ENCODE assay signal across 6 cellular contexts in genomic region chr19:57812975-57813820, GRCh38. TPM values are rescaled to one million over a fixed set of nuclear protein-coding genes. Genes with fewer than 3 reads are reported as not detected.
DNase-seq lines count a peak whose midpoint lies in the region; ATAC-seq and TF ChIP-seq lines count a peak whose summit lies in the region.
"Not testable (repeated sequence)": the region's sequence is repeated elsewhere in the genome, so short reads cannot be mapped to it uniquely, and the experiment has no call there.

No MANE protein-coding gene starts in this region.

- not testable (repeated sequence) for DNase-seq in Panc1 (ENCODE audit: low read depth, low spot score); activated naive CD4-positive, alpha-beta T cell treated with anti-CD3 and anti-CD28 coated beads, Interleukin-2, amount 10 ng/mL, durations not matched to agents 7 days and 5 days; epithelial cell of proximal tubule (ENCODE audit: low read depth); naive thymus-derived CD8-positive, alpha-beta T cell
- peak in 1 of 2 donors; percentile 41 for DNase-seq in suprapubic skin (ENCODE audit: low spot score in 2 of 2)

- BruUV-seq in Panc1 (replicated peaks; lab: Mats Ljungman, UMichigan): not testable (repeated sequence)

- not testable (repeated sequence) for H3F3A ChIP-seq in DOHH2 (ENCODE audit: control insufficient read depth, insufficient read depth)

- peak overlapping the region; percentile 72 for H3K4me2 ChIP-seq in DOHH2 (ENCODE audit: low read length)

- in situ Hi-C loops in Panc1 (cut with HindIII; ENCODE audit: low pct_unique_long_range_greater_than_20kb, low sequenced_read_pairs): not testable (repeated sequence)

- H3K9me3 Mint-ChIP-seq in activated naive CD4-positive, alpha-beta T cell treated with anti-CD3 and anti-CD28 coated beads, Interleukin-2, amount 10 ng/mL, durations not matched to agents 7 days and 5 days; naive thymus-derived CD8-positive, alpha-beta T cell: not testable (repeated sequence)

- not testable (repeated sequence) for TF ChIP-seq CTCF in DOHH2 (IDR thresholded peaks at IDR 0.05; ENCODE audit: low read depth, low read length, poor library complexity, severe bottlenecking); Panc1 (IDR thresholded peaks at IDR 0.05); epithelial cell of proximal tubule (conservative IDR thresholded peaks at IDR 0.05; ENCODE audit: low read depth, low read length); suprapubic skin (IDR thresholded peaks at IDR 0.05)

- H3K27me3 ChIP-seq in DOHH2 (ENCODE audit: control insufficient read depth, low read length); Panc1 (ENCODE audit: control insufficient read depth, insufficient read depth, low read length); suprapubic skin: not testable (repeated sequence)

- CTCF ChIA-PET in Panc1 (lab: Charles Lee): not testable (repeated sequence)
- CTCF ChIA-PET in activated naive CD4-positive, alpha-beta T cell treated with anti-CD3 and anti-CD28 coated beads, Interleukin-2, amount 10 ng/mL, durations not matched to agents 7 days and 5 days (lab: Charles Lee): interaction anchor here (1.1 kb wide), 1 partner anchor 8 kb away, joined by 3 read pairs; no protein-coding TSS in a partner anchor

- peak overlapping the region; percentile 94 for H3K4me3 Mint-ChIP-seq in activated naive CD4-positive, alpha-beta T cell treated with anti-CD3 and anti-CD28 coated beads, Interleukin-2, amount 10 ng/mL, durations not matched to agents 7 days and 5 days
- H3K4me3 Mint-ChIP-seq in naive thymus-derived CD8-positive, alpha-beta T cell: peak overlapping the region; percentile 67 to 99 (median 88)

- intact Hi-C loops in Panc1 (cut with micrococcal nuclease; ENCODE audit: unreplicated experiment): not testable (repeated sequence)

- peaks cover 40% of the 10 kb centered on the region for H3K4me1 Mint-ChIP-seq in activated naive CD4-positive, alpha-beta T cell treated with anti-CD3 and anti-CD28 coated beads, Interleukin-2, amount 10 ng/mL, durations not matched to agents 7 days and 5 days
- peaks cover 18 to 64% (median 54%) of the 10 kb centered on the region in 4 donors for H3K4me1 Mint-ChIP-seq in naive thymus-derived CD8-positive, alpha-beta T cell

- not testable (repeated sequence) for H3K27ac ChIP-seq in DOHH2 (ENCODE audit: low read depth, low read length); Panc1 (ENCODE audit: low read length); suprapubic skin

- not testable (repeated sequence) for TF ChIP-seq POLR2A in suprapubic skin (IDR thresholded peaks at IDR 0.05)

- peaks cover 23% of the 10 kb centered on the region for H3K4me1 ChIP-seq in DOHH2 (ENCODE audit: control insufficient read depth, low read length)
- not testable (repeated sequence) for H3K4me1 ChIP-seq in Panc1 (ENCODE audit: control insufficient read depth, insufficient read depth, low read length)
- peaks cover 23% of the 10 kb centered on the region for H3K4me1 ChIP-seq in suprapubic skin

- peak overlapping the region; percentile 93 for H3K27ac Mint-ChIP-seq in activated naive CD4-positive, alpha-beta T cell treated with anti-CD3 and anti-CD28 coated beads, Interleukin-2, amount 10 ng/mL, durations not matched to agents 7 days and 5 days
- peak overlapping the region; percentile 15 to 99 (median 86) for H3K27ac Mint-ChIP-seq in naive thymus-derived CD8-positive, alpha-beta T cell

- not testable (repeated sequence) for TF ChIP-seq EP300 in suprapubic skin (IDR thresholded peaks at IDR 0.05)

- POLR2A ChIA-PET in Panc1 (lab: Charles Lee): interaction anchor here (0.6 kb wide), 1 partner anchor 34 kb away, joined by 3 read pairs; no protein-coding TSS in a partner anchor
- POLR2A ChIA-PET in naive thymus-derived CD8-positive, alpha-beta T cell (lab: Charles Lee): interaction anchor here (0.7 kb wide), 1 partner anchor 509 kb away, joined by 3 read pairs; no protein-coding TSS in a partner anchor

- not testable (repeated sequence) for H3K9me3 ChIP-seq in DOHH2 (ENCODE audit: control insufficient read depth, insufficient read depth, low read length); Panc1 (ENCODE audit: control insufficient read depth, insufficient read depth, low read depth, low read length); suprapubic skin

- peaks cover 38% of the 10 kb centered on the region for H3K36me3 Mint-ChIP-seq in activated naive CD4-positive, alpha-beta T cell treated with anti-CD3 and anti-CD28 coated beads, Interleukin-2, amount 10 ng/mL, durations not matched to agents 7 days and 5 days
- H3K36me3 Mint-ChIP-seq in naive thymus-derived CD8-positive, alpha-beta T cell: peaks cover 0 to 31% (median 21%) of the 10 kb centered on the region in 3 donors

- H3K36me3 ChIP-seq in DOHH2 (ENCODE audit: control insufficient read depth, low read length) (peaks cover 30% of the 10 kb centered on the region), suprapubic skin (peaks cover 24% of the 10 kb centered on the region)
- not testable (repeated sequence) for H3K36me3 ChIP-seq in Panc1 (ENCODE audit: control insufficient read depth, insufficient read depth, low read length)

- H3K4me3 ChIP-seq in DOHH2 (ENCODE audit: low read length) (peak overlapping the region; percentile 78), Panc1 (ENCODE audit: low read depth in 2 of 2, low read length in 2 of 2) (peak overlapping the region; percentile 82 to 89; a peak in 2 of 4 replicates), epithelial cell of proximal tubule (ENCODE audit: low read depth, low read length) (peak overlapping the region; percentile 97), suprapubic skin (peak overlapping the region; percentile 87)

- WGBS in suprapubic skin: 86% methylated on average over 12 of the region's 13 CpGs

- not testable (repeated sequence) for H4K20me1 ChIP-seq in DOHH2 (ENCODE audit: control insufficient read depth, insufficient read depth, low read depth, low read length)

- not testable (repeated sequence) for H3K27me3 Mint-ChIP-seq in activated naive CD4-positive, alpha-beta T cell treated with anti-CD3 and anti-CD28 coated beads, Interleukin-2, amount 10 ng/mL, durations not matched to agents 7 days and 5 days; naive thymus-derived CD8-positive, alpha-beta T cell

- H3K9me2 ChIP-seq in DOHH2 (replicated peaks; ENCODE audit: control insufficient read depth, low read length): not testable (repeated sequence)

- ATAC-seq in Panc1; naive thymus-derived CD8-positive, alpha-beta T cell: not testable (repeated sequence)

- H3K79me2 ChIP-seq in DOHH2 (ENCODE audit: control insufficient read depth, low read length): peaks cover 16% of the 10 kb centered on the region

RNA-seq across cellular contexts. Expression of gene ZNF552, which starts 1.5 kb away (rescaled TPM):
- 7.5 TPM for total RNA-seq in Panc1 (2021; ENCODE audit: unreplicated experiment)
- 4.1 TPM for polyA plus RNA-seq in Panc1 (2012; ENCODE audit: insufficient read length)
- 7.0 and 8.9 TPM in 2 replicates for total RNA-seq in epithelial cell of proximal tubule
- total RNA-seq in naive thymus-derived CD8-positive, alpha-beta T cell: 10 to 100 TPM; 17.3 to 21.8 TPM
- 10 to 100 TPM in 1 of 3 donors, 1 to 10 TPM in 2; 6.4 to 12.4 (median 7.4) TPM for polyA plus RNA-seq in naive thymus-derived CD8-positive, alpha-beta T cell
- total RNA-seq in suprapubic skin: 10 to 100 TPM in 1 of 4 donors, 1 to 10 TPM in 3; 5.6 to 11.5 (median 8.3) TPM

RNA-seq across cellular contexts. Expression of gene ZNF587B, which starts 16.9 kb away (rescaled TPM):
- total RNA-seq in Panc1 (2021; ENCODE audit: unreplicated experiment) (17.6 TPM), epithelial cell of proximal tubule (11.3 and 14.7 TPM in 2 replicates), suprapubic skin (10 to 100 TPM; 15.0 to 28.6 (median 19.6) TPM)
- polyA plus RNA-seq in Panc1 (2012; ENCODE audit: insufficient read length): 2.7 TPM
- total RNA-seq in naive thymus-derived CD8-positive, alpha-beta T cell: 10 to 100 TPM; 29.1 to 29.9 TPM
- 1 to 10 TPM in 1 of 3 donors, under 1 TPM in 2; 0.27 to 1.3 (median 0.76) TPM for polyA plus RNA-seq in naive thymus-derived CD8-positive, alpha-beta T cell

RNA-seq across cellular contexts. Expression of gene ZNF587, which starts 36.5 kb away (rescaled TPM):
- total RNA-seq in Panc1 (2021; ENCODE audit: unreplicated experiment): 57.3 TPM
- 14.1 TPM for polyA plus RNA-seq in Panc1 (2012; ENCODE audit: insufficient read length)
- total RNA-seq in epithelial cell of proximal tubule: 14.4 and 16.6 TPM in 2 replicates
- 10 to 100 TPM; 61.9 to 69.2 TPM for total RNA-seq in naive thymus-derived CD8-positive, alpha-beta T cell
- 1 to 10 TPM; 1.3 to 7.4 (median 4.7) TPM for polyA plus RNA-seq in naive thymus-derived CD8-positive, alpha-beta T cell
- total RNA-seq in suprapubic skin: 10 to 100 TPM; 16.4 to 43.2 (median 20.0) TPM

RNA-seq across cellular contexts. Expression of gene ZNF586, which starts 43.7 kb away (rescaled TPM):
- total RNA-seq in Panc1 (2021; ENCODE audit: unreplicated experiment): 10.7 TPM
- polyA plus RNA-seq in Panc1 (2012; ENCODE audit: insufficient read length): 12.3 TPM
- 6.7 and 6.9 TPM in 2 replicates for total RNA-seq in epithelial cell of proximal tubule
- total RNA-seq in naive thymus-derived CD8-positive, alpha-beta T cell: 10 to 100 TPM; 46.6 to 46.9 TPM
- 10 to 100 TPM; 17.7 to 21.5 (median 20.3) TPM for polyA plus RNA-seq in naive thymus-derived CD8-positive, alpha-beta T cell
- 10 to 100 TPM; 20.6 to 47.4 (median 26.8) TPM for total RNA-seq in suprapubic skin
